8 cellular contexts compared by ENCODE assay signal in the genomic region with DNA sequence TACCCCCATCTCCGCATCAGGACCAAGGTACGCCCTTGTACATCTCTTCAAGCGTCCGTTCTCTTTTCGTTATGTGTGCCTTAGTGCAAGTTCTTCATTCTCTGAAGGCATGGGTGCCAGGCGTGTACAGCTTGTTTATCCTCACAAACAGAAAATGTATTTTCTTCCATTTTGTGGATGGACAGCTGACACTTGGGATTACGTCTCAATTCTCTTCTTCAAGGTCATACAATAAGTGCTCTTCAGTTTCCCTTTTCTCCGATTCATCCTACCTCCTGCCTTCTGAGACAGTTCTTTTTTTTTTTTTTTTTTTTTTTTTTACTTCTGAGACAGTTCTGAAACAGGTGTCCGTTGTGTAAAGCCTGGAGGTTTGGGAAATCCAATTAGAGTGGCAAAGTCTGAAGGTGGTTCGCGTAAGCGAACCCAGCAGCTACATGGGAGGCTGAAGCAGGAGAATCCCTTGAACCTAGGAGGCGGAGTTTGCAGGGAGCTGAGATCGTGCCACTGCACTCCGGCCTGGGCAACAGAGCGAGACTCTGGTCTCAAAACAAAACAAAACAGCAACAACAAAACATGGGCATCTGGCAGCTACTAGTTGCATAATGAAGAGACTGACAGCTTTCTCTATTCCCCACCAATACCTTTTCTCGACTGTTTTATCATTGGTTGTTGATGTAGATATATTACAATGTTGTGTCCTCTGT. TPM values are rescaled to one million over a fixed set of nuclear protein-coding genes. Genes with fewer than 3 reads are reported as not detected.
DNase-seq lines count a peak whose midpoint lies in the region; ATAC-seq and TF ChIP-seq lines count a peak whose summit lies in the region.

No MANE protein-coding gene starts in this region.

- H3K4me3 ChIP-seq in CD4-positive, CD25-positive, alpha-beta regulatory T cell (ENCODE audit: low read depth, low read length): peak overlapping the region; percentile 87
- H3K4me3 ChIP-seq in HUES6 (ENCODE audit: low read depth, low read length): peak overlapping the region; percentile 76
- H3K4me3 ChIP-seq in muscle layer of colon (ENCODE audit: low read depth in 1 of 2, low read length in 2 of 2): peak overlapping the region; percentile 64 to 68

- no peak for TF ChIP-seq CTCF in chondrocyte (IDR thresholded peaks at IDR 0.05)

- H3K4me3 Mint-ChIP-seq in CD4-positive, CD25-positive, alpha-beta regulatory T cell: peak overlapping the region; percentile 90 to 94 (median 92)
- H3K4me3 Mint-ChIP-seq in chondrocyte (ENCODE audit: unreplicated experiment): peak overlapping the region; percentile 90

- H3K9me3 ChIP-seq in CD4-positive, CD25-positive, alpha-beta regulatory T cell (ENCODE audit: control insufficient read depth in 2 of 2, low read length in 2 of 2): no peaks in the 10 kb centered on the region
- H3K9me3 ChIP-seq in HUES6 (ENCODE audit: control insufficient read depth, insufficient read depth, low read depth, low read length): no peaks in the 10 kb centered on the region
- no peaks in the 10 kb centered on the region for H3K9me3 ChIP-seq in muscle layer of colon (ENCODE audit: low read length)

- no peaks in the 10 kb centered on the region for H3K27me3 ChIP-seq in CD4-positive, CD25-positive, alpha-beta regulatory T cell (ENCODE audit: control insufficient read depth, insufficient read depth, low read length)
- H3K27me3 ChIP-seq in HUES6 (ENCODE audit: control insufficient read depth, insufficient read depth, low read length) (no peaks in the 10 kb centered on the region), muscle layer of colon (ENCODE audit: control insufficient read depth in 1 of 2, insufficient read depth in 2 of 2, low read length in 2 of 2) (no peaks in the 10 kb centered on the region)

- ATAC-seq in CD4-positive, CD25-positive, alpha-beta regulatory T cell (ENCODE audit: low read depth in 2 of 2): no peak

- in situ Hi-C loops in G401 (cut with HindIII; ENCODE audit: low sequenced_read_pairs): no loop called here

- peaks cover 26% of the 10 kb centered on the region for H3K36me3 ChIP-seq in CD4-positive, CD25-positive, alpha-beta regulatory T cell (ENCODE audit: control insufficient read depth, insufficient read depth, low read length)
- H3K36me3 ChIP-seq in HUES6 (ENCODE audit: control insufficient read depth, insufficient read depth, low read length) (peaks cover 31% of the 10 kb centered on the region), muscle layer of colon (ENCODE audit: insufficient read depth, low read length) (peaks cover 29% of the 10 kb centered on the region)

- H3K27me3 Mint-ChIP-seq in CD4-positive, CD25-positive, alpha-beta regulatory T cell: peaks cover 7% of the 10 kb centered on the region
- no peaks in the 10 kb centered on the region for H3K27me3 Mint-ChIP-seq in chondrocyte (ENCODE audit: low read depth)

- H3K9ac ChIP-seq in HUES6 (ENCODE audit: low read length) (peak overlapping the region; percentile 75), muscle layer of colon (ENCODE audit: low read length) (peak overlapping the region; percentile 41)

- H3K27ac ChIP-seq in CD4-positive, CD25-positive, alpha-beta regulatory T cell (ENCODE audit: insufficient read depth, low read length, poor library complexity, severe bottlenecking): peak overlapping the region; percentile 84
- H3K27ac ChIP-seq in HUES6 (ENCODE audit: low read depth, low read length) (no peak overlapping the region), muscle layer of colon (ENCODE audit: low read depth, low read length) (peak overlapping the region; percentile 73)

- no peak for DNase-seq in CD4-positive, CD25-positive, alpha-beta regulatory T cell
- peak; percentile 17 for DNase-seq in chondrocyte (ENCODE audit: low spot score)
- DNase-seq in DMS153 (lab: John Stamatoyannopoulos, UW): no peak
- no peak for DNase-seq in NCI-H146 treated with DMSO at 0.1 percent for 48 hours (lab: John Stamatoyannopoulos, UW; ENCODE audit: unreplicated experiment)
- DNase-seq in G401 (ENCODE audit: low spot score): no peak
- no peak for DNase-seq in AG08395 (ENCODE audit: low spot score)

- H3K4me1 ChIP-seq in CD4-positive, CD25-positive, alpha-beta regulatory T cell (ENCODE audit: control insufficient read depth, insufficient read depth, low read length, poor library complexity, severe bottlenecking): peaks cover 24% of the 10 kb centered on the region
- H3K4me1 ChIP-seq in HUES6 (ENCODE audit: control insufficient read depth, insufficient read depth, low read length) (peaks cover 4% of the 10 kb centered on the region; the same call in 1 of the 2 replicates), muscle layer of colon (ENCODE audit: insufficient read depth, low read length) (peaks cover 18% of the 10 kb centered on the region)

- H3K27ac Mint-ChIP-seq in CD4-positive, CD25-positive, alpha-beta regulatory T cell: peak overlapping the region; percentile 38 to 96 (median 74)
- H3K27ac Mint-ChIP-seq in chondrocyte (ENCODE audit: unreplicated experiment): peak overlapping the region; percentile 76

- no peaks in the 10 kb centered on the region for H3K9me3 Mint-ChIP-seq in CD4-positive, CD25-positive, alpha-beta regulatory T cell
- H3K9me3 Mint-ChIP-seq in chondrocyte (ENCODE audit: low read depth): no peaks in the 10 kb centered on the region

- peaks cover 4 to 34% (median 15%) of the 10 kb centered on the region in 4 donors for H3K4me1 Mint-ChIP-seq in CD4-positive, CD25-positive, alpha-beta regulatory T cell
- peaks cover 25% of the 10 kb centered on the region for H3K4me1 Mint-ChIP-seq in chondrocyte (ENCODE audit: low read depth)

- H3K36me3 Mint-ChIP-seq in CD4-positive, CD25-positive, alpha-beta regulatory T cell: peaks cover under 1% of the 10 kb centered on the region
- H3K36me3 Mint-ChIP-seq in chondrocyte (ENCODE audit: low read depth): peaks cover 5% of the 10 kb centered on the region

RNA-seq across cellular contexts. Expression of a gene that starts 0.7 kb away (rescaled TPM):
- 169 TPM for total RNA-seq in CD4-positive, CD25-positive, alpha-beta regulatory T cell
- 1,000 to 10,000 TPM in 2 of 4 donors, 100 to 1,000 TPM in 2; 939 to 1,218 (median 1,022) TPM for polyA plus RNA-seq in CD4-positive, CD25-positive, alpha-beta regulatory T cell
- total RNA-seq in chondrocyte: 299 to 302 TPM (median 300 TPM) in 3 replicates
- 487 and 568 TPM in 2 replicates for total RNA-seq in G401 (2014; rRNA removed; shearing (Covaris generic))

RNA-seq across cellular contexts. Expression of a gene that starts 7.5 kb away (rescaled TPM):
- 19.2 TPM for total RNA-seq in CD4-positive, CD25-positive, alpha-beta regulatory T cell
- polyA plus RNA-seq in CD4-positive, CD25-positive, alpha-beta regulatory T cell: 10 to 100 TPM; 43.6 to 61.1 (median 47.6) TPM
- total RNA-seq in chondrocyte: 26.3 to 32.3 TPM (median 27.1 TPM) in 3 replicates
- total RNA-seq in G401 (2014; rRNA removed; shearing (Covaris generic)): 90.3 and 118 TPM in 2 replicates

RNA-seq across cellular contexts. Expression of a gene that starts 7.6 kb away (rescaled TPM):
- 30.2 TPM for total RNA-seq in CD4-positive, CD25-positive, alpha-beta regulatory T cell
- polyA plus RNA-seq in CD4-positive, CD25-positive, alpha-beta regulatory T cell: 10 to 100 TPM; 13.7 to 19.9 (median 16.9) TPM
- total RNA-seq in chondrocyte: 17.6 to 18.8 TPM (median 18.0 TPM) in 3 replicates
- 34.3 and 42.3 TPM in 2 replicates for total RNA-seq in G401 (2014; rRNA removed; shearing (Covaris generic))

RNA-seq across cellular contexts. Expression of a gene that starts 30.9 kb away (rescaled TPM):
- total RNA-seq in CD4-positive, CD25-positive, alpha-beta regulatory T cell: 138 TPM
- polyA plus RNA-seq in CD4-positive, CD25-positive, alpha-beta regulatory T cell: 100 to 1,000 TPM; 167 to 193 (median 191) TPM
- 108 to 150 TPM (median 113 TPM) in 3 replicates for total RNA-seq in chondrocyte
- total RNA-seq in G401 (2014; rRNA removed; shearing (Covaris generic)): 338 and 491 TPM in 2 replicates

RNA-seq across cellular contexts. Expression of a gene that starts 57.3 kb away (rescaled TPM):
- total RNA-seq in CD4-positive, CD25-positive, alpha-beta regulatory T cell: 99.0 TPM
- polyA plus RNA-seq in CD4-positive, CD25-positive, alpha-beta regulatory T cell: 100 to 1,000 TPM; 480 to 692 (median 547) TPM
- total RNA-seq in chondrocyte: 317 to 550 TPM (median 322 TPM) in 3 replicates
- 541 and 568 TPM in 2 replicates for total RNA-seq in G401 (2014; rRNA removed; shearing (Covaris generic))
